Comparison of ENCODE assay signal across 14 cellular contexts in the genomic region with DNA sequence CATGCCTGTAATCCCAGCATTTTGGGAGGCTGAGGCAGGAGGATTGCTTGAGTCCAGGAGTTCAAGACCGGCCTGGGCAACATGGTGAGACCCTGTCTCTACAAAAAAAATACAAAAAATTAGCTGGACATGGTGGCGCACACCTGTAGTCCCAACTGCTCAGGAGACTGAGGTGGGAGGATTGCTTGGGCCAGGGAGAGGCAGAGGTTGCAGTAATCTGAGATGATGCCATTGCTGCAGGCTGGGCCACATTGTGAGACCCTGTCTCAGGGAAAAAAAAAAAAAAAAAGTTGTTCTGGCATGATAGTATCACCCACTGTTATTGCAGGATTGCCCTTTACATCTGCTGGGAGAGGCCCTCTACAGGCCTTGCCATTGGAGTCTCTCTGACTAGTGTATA. TPM values are rescaled to one million over a fixed set of nuclear protein-coding genes. Genes with fewer than 3 reads are reported as not detected.
DNase-seq lines count a peak whose midpoint lies in the region; ATAC-seq and TF ChIP-seq lines count a peak whose summit lies in the region.
"Had no signal": no experiment of that assay in that cellular context is flagged by ENCODE, and none has a peak within 500 bp of the region (broad histone marks: within the 10 kb centered on the region; RNA-seq: fewer than 3 reads in every experiment).

No MANE protein-coding gene starts in this region.

- H3K4me3 Mint-ChIP-seq in Caco-2 (ENCODE audit: unreplicated experiment), result no peak overlapping the region
- no peak overlapping the region for H3K4me3 Mint-ChIP-seq in stimulated activated effector memory CD8-positive, alpha-beta T cell treated with anti-CD3 and anti-CD28 coated beads, Interleukin-12 subunit alpha, Interleukin-12 subunit beta, amount 100 ng/mL, for 72 hours

- POLR2A ChIA-PET in Caco-2 (lab: Charles Lee) (no interaction called here), IMR-90 (lab: Charles Lee; ENCODE audit: unreplicated experiment) (no interaction called here)

- peak overlapping the region; percentile 67; the same call in 1 of the 2 replicates for H2BK120ac ChIP-seq in IMR-90 (ENCODE audit: low read depth, low read length)

- no peak for TF ChIP-seq RAD21 in IMR-90 (IDR thresholded peaks at IDR 0.05; ENCODE audit: low read length)

- no peak for TF ChIP-seq EP300 in esophagus muscularis mucosa (IDR thresholded peaks at IDR 0.05)

- H3K4me2 ChIP-seq in IMR-90 (ENCODE audit: low read depth, low read length), result no peak overlapping the region; the same call in 1 of the 2 replicates
- H3K4me2 ChIP-seq: KMS-11 had no signal

- H3K4ac ChIP-seq in IMR-90 (ENCODE audit: low read depth, low read length), result peak overlapping the region; percentile 61; the same call in 1 of the 2 replicates

- H2AK5ac ChIP-seq in IMR-90 (ENCODE audit: low read depth, low read length), result peak overlapping the region; percentile 74

- TF ChIP-seq POLR2A in IMR-90 (IDR thresholded peaks at IDR 0.05; ENCODE audit: low read depth, low read length) (no peak), esophagus muscularis mucosa (IDR thresholded peaks at IDR 0.05; ENCODE audit: low read depth) (no peak)

- H3K9me3 ChIP-seq in Caco-2 (no peaks in the 10 kb centered on the region), IMR-90 (ENCODE audit: control insufficient read depth, insufficient read depth, low read length) (no peaks in the 10 kb centered on the region), esophagus muscularis mucosa (no peaks in the 10 kb centered on the region)

- H4K8ac ChIP-seq in IMR-90 (ENCODE audit: low read depth in 2 of 2, low read length in 2 of 2), result peak overlapping the region; percentile 59 to 73; a peak in 2 of 4 replicates

- peak overlapping the region; percentile 11; the same call in 1 of the 2 replicates for H2BK20ac ChIP-seq in IMR-90 (ENCODE audit: low read depth, low read length)

- no peak overlapping the region for H2AK9ac ChIP-seq in IMR-90 (replicated peaks; ENCODE audit: low read depth, low read length, poor library complexity)

- H2BK15ac ChIP-seq in IMR-90 (ENCODE audit: low read depth, low read length), result peak overlapping the region; percentile 0; the same call in 1 of the 3 replicates

- intact Hi-C loops in Caco-2 (cut with micrococcal nuclease; ENCODE audit: unreplicated experiment), result no loop called here
- intact Hi-C loops in IMR-90 (cut with micrococcal nuclease), result no loop called here
- intact Hi-C loops in esophagus muscularis mucosa (cut with DNase I), result no loop called here

- H3K36me3 Mint-ChIP-seq in Caco-2 (ENCODE audit: insufficient read depth, unreplicated experiment), result peaks cover 15% of the 10 kb centered on the region
- H3K36me3 Mint-ChIP-seq in stimulated activated effector memory CD8-positive, alpha-beta T cell treated with anti-CD3 and anti-CD28 coated beads, Interleukin-12 subunit alpha, Interleukin-12 subunit beta, amount 100 ng/mL, for 72 hours, result peaks cover 64% of the 10 kb centered on the region

- no peak overlapping the region for H4K5ac ChIP-seq in IMR-90 (ENCODE audit: low read depth, low read length)

- H2BK5ac ChIP-seq in IMR-90 (ENCODE audit: low read depth, low read length, poor library complexity, severe bottlenecking), result peak overlapping the region; percentile 96

- H3K18ac ChIP-seq in IMR-90 (ENCODE audit: low read depth, low read length), result peak overlapping the region; percentile 34

- H4K20me1 ChIP-seq in IMR-90 (ENCODE audit: insufficient read depth, low read length), result peaks cover 22% of the 10 kb centered on the region

- H4K91ac ChIP-seq in IMR-90 (ENCODE audit: insufficient read depth, low read depth, low read length), result 0 out of 2 replicates have a peak overlapping the region, but pooled peaks have one; percentile 46

- in situ Hi-C loops in IMR-90 (cut with MboI; ENCODE audit: low sequenced_read_pairs), result no loop called here

- H3K4me1 Mint-ChIP-seq in Caco-2 (ENCODE audit: low read depth, unreplicated experiment), result peaks cover 8% of the 10 kb centered on the region
- peaks cover 22% of the 10 kb centered on the region for H3K4me1 Mint-ChIP-seq in stimulated activated effector memory CD8-positive, alpha-beta T cell treated with anti-CD3 and anti-CD28 coated beads, Interleukin-12 subunit alpha, Interleukin-12 subunit beta, amount 100 ng/mL, for 72 hours

- H3K14ac ChIP-seq in IMR-90 (replicated peaks; ENCODE audit: low read depth, low read length), result peak overlapping the region; percentile 65; the same call in 1 of the 2 replicates

- H3K23ac ChIP-seq in IMR-90 (ENCODE audit: low read depth, low read length), result no peak overlapping the region

- WGBS in IMR-90 (ENCODE audit: extremely low coverage in 2 of 2, insufficient read length in 1 of 2), 2 experiments, result 100% methylated on average over 1 of the region's 2 CpGs; no CpG with 5 or more reads in 1 of the 2 experiments
- 91% methylated on average over 2 of the region's 2 CpGs for WGBS in esophagus muscularis mucosa

- no peak for TF ChIP-seq CTCF in Caco-2 (IDR thresholded peaks at IDR 0.05; ENCODE audit: insufficient read depth in 1 of 2, low read depth in 1 of 2, low read length in 1 of 2, severe bottlenecking in 1 of 2, unreplicated experiment in 1 of 2)
- TF ChIP-seq CTCF in IMR-90 (conservative IDR thresholded peaks at IDR 0.05; ENCODE audit: low read depth, low read length), result no peak
- no peak for TF ChIP-seq CTCF in VCaP (conservative IDR thresholded peaks at IDR 0.05)
- TF ChIP-seq CTCF in esophagus muscularis mucosa (IDR thresholded peaks at IDR 0.05), result no peak

- H3K36me3 ChIP-seq in Caco-2 (ENCODE audit: control insufficient read depth, insufficient read depth, low read length) (peaks cover 2% of the 10 kb centered on the region; the same call in 1 of the 2 replicates), IMR-90 (ENCODE audit: control insufficient read depth, insufficient read depth, low read length) (peaks cover 15% of the 10 kb centered on the region), esophagus muscularis mucosa (peaks cover 6 to 47% (median 35%) of the 10 kb centered on the region in 4 donors)

- CTCF ChIA-PET in Caco-2 (lab: Charles Lee), result no interaction called here
- CTCF ChIA-PET in IMR-90 (lab: Yijun Ruan, JAX), result no interaction called here

- no peak overlapping the region for H3K9ac ChIP-seq in IMR-90 (ENCODE audit: low read depth, low read length)
- H3K9ac ChIP-seq: KMS-11 had no signal

- H3K79me1 ChIP-seq in IMR-90 (ENCODE audit: low read depth in 1 of 2, low read length in 2 of 2), result peaks cover 24 to 76% of the 10 kb centered on the region in 2 experiments

- peaks cover 20% of the 10 kb centered on the region for H3K4me1 ChIP-seq in Caco-2
- H3K4me1 ChIP-seq in IMR-90 (ENCODE audit: control insufficient read depth, insufficient read depth, low read length), result peaks cover 32% of the 10 kb centered on the region
- peaks cover 34 to 57% (median 49%) of the 10 kb centered on the region in 4 donors for H3K4me1 ChIP-seq in esophagus muscularis mucosa

- no peak overlapping the region for H2AFZ ChIP-seq in IMR-90 (replicated peaks; ENCODE audit: low read length, poor library complexity)

- peak overlapping the region; percentile 29; the same call in 1 of the 2 replicates for H3K27ac ChIP-seq in IMR-90 (ENCODE audit: insufficient read depth, low read length)
- peak overlapping the region; percentile 63 for H3K27ac ChIP-seq in VCaP
- H3K27ac ChIP-seq in esophagus muscularis mucosa (replicated peaks in 1 of 4), result no peak overlapping the region
- H3K27ac ChIP-seq: KMS-11 had no signal

- peaks cover 29% of the 10 kb centered on the region for H3K9me1 ChIP-seq in IMR-90 (ENCODE audit: insufficient read depth, low read length)

- H3K27me3 ChIP-seq in Caco-2 (replicated peaks; ENCODE audit: control insufficient read depth, insufficient read depth, low read length) (no peaks in the 10 kb centered on the region), IMR-90 (ENCODE audit: control insufficient read depth, insufficient read depth, low read length) (no peaks in the 10 kb centered on the region), esophagus muscularis mucosa (no peaks in the 10 kb centered on the region)

- H3K4me3 ChIP-seq in Caco-2 (ENCODE audit: low read depth, low read length) (no peak overlapping the region), IMR-90 (ENCODE audit: insufficient read depth, low read depth, low read length) (no peak overlapping the region), esophagus muscularis mucosa (no peak overlapping the region)
- H3K4me3 ChIP-seq: GM12878 had no signal

- DNase-seq in Caco-2 (no peak), IMR-90 (no peak), esophagus muscularis mucosa (ENCODE audit: extremely low spot score) (no peak)
- DNase-seq in stimulated activated effector memory CD8-positive, alpha-beta T cell treated with anti-CD3 and anti-CD28 coated beads, Interleukin-12 subunit alpha, Interleukin-12 subunit beta, amount 100 ng/mL, for 72 hours (ENCODE audit: low spot score in 2 of 2), result no peak
- no peak for DNase-seq in stimulated activated naive CD4-positive, alpha-beta T cell treated with Interleukin-2 at 50 U/mL for 16 hours (lab: John Stamatoyannopoulos, UW)
- DNase-seq: DMS79, NCI-H1105 treated with DMSO at 0.1 percent for 48 hours, NCI-H187, NCI-H2171, NCI-H510A had no signal

- no peak overlapping the region for H3K56ac ChIP-seq in IMR-90 (ENCODE audit: extremely low read depth, insufficient read depth, low read length)

- no peaks in the 10 kb centered on the region for H3K27me3 Mint-ChIP-seq in Caco-2 (ENCODE audit: insufficient read depth, unreplicated experiment)

- peak overlapping the region; percentile 60 for H3K27ac Mint-ChIP-seq in Caco-2 (ENCODE audit: unreplicated experiment)
- peak overlapping the region; percentile 37 for H3K27ac Mint-ChIP-seq in stimulated activated effector memory CD8-positive, alpha-beta T cell treated with anti-CD3 and anti-CD28 coated beads, Interleukin-12 subunit alpha, Interleukin-12 subunit beta, amount 100 ng/mL, for 72 hours

- no peaks in the 10 kb centered on the region for H3K9me3 Mint-ChIP-seq in Caco-2 (ENCODE audit: unreplicated experiment)
- no peaks in the 10 kb centered on the region for H3K9me3 Mint-ChIP-seq in stimulated activated effector memory CD8-positive, alpha-beta T cell treated with anti-CD3 and anti-CD28 coated beads, Interleukin-12 subunit alpha, Interleukin-12 subunit beta, amount 100 ng/mL, for 72 hours

- BruUV-seq in Caco-2 (replicated peaks; lab: Mats Ljungman, UMichigan) (no TSS peak), IMR-90 (replicated peaks; lab: Mats Ljungman, UMichigan) (no TSS peak)

- ATAC-seq in IMR-90 (ENCODE audit: low read depth) (no peak), HG03457 (IDR thresholded peaks at IDR 0.05; ENCODE audit: unreplicated experiment) (no peak)
- ATAC-seq in stimulated activated effector memory CD8-positive, alpha-beta T cell treated with anti-CD3 and anti-CD28 coated beads, Interleukin-12 subunit alpha, Interleukin-12 subunit beta, amount 100 ng/mL, for 72 hours, result no peak
- ATAC-seq: GM12878 had no signal

- dilution Hi-C loops in IMR-90 (cut with HindIII; ENCODE audit: low sequenced_read_pairs, unreplicated experiment), result no loop called here

TF ChIP-seq in IMR-90, 13 proteins besides CTCF, POLR2A, EP300 and RAD21 (continues in another document):
- TF ChIP-seq MXI1 (IDR thresholded peaks at IDR 0.05; ENCODE audit: borderline replicate concordance, low read depth, low read length), result no peak

RNA-seq across cellular contexts. Expression of gene ATXN10, which starts 18.4 kb away (rescaled TPM):
- total RNA-seq in Caco-2 (2022), result 132 and 155 TPM in 2 replicates
- total RNA-seq in IMR-90 (2012; rRNA removed), result 116 and 119 TPM in 2 replicates
- polyA plus RNA-seq in IMR-90 (2012; rRNA removed), result 197 and 231 TPM in 2 replicates
- polyA plus RNA-seq in IMR-90 (2012; cell fraction: cytosol; rRNA removed), result 32.5 and 114 TPM in 2 replicates
- polyA plus RNA-seq in IMR-90 (2012; cell fraction: nucleus; rRNA removed; ENCODE audit: low replicate concordance), result 8.9 and 101 TPM in 2 replicates
- 100 to 1,000 TPM in 2 of 4 donors, 10 to 100 TPM in 2; 67.5 to 126 (median 91.2) TPM for total RNA-seq in esophagus muscularis mucosa

Comparison
In these comparisons a context has a peak if more than half of its experiments do, and no peak if none do; other contexts are left out.
1. H3K27ac ChIP-seq: peak in IMR-90 (single experiment) and VCaP (single experiment); none in esophagus muscularis mucosa (0 of 4).